In the genomic region with DNA sequence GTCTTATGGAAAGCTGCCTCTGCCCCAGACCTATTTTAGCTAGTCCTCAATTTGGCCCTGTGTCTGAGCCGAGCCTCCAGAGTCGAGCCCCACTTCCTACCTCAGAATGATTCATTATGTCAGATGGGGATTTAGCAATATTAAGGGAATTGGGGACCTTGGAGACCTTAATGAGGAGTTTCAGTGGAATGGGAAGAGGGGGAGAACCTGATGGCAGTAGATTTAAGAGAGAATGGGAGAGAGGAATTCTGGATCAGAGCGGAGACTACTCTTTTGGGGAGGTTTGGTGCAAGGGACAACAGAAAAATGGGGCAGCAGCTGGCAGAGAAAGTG, we compare ENCODE assay signal across 25 cellular contexts.
"Had no signal": no experiment of that assay in that cellular context is flagged by ENCODE, and none has a peak within 500 bp of the region (broad histone marks: within the 10 kb centered on the region; RNA-seq: fewer than 3 reads in every experiment).

No MANE protein-coding gene starts in this region.

- H3K4me1 Mint-ChIP-seq: endodermal cell; naive B cell; naive thymus-derived CD8-positive, alpha-beta T cell had no signal

- H3K4me3 Mint-ChIP-seq: dendritic cell treated with granulocyte-macrophage colony-stimulating factor and Interleukin-4, amounts not matched to agents 40 ng/mL and 50 ng/mL, for 4 days; effector memory CD8-positive, alpha-beta T cell; endodermal cell; naive B cell had no signal

- H3K27me3 Mint-ChIP-seq: dendritic cell treated with granulocyte-macrophage colony-stimulating factor and Interleukin-4, amounts not matched to agents 40 ng/mL and 50 ng/mL, for 4 days; effector memory CD8-positive, alpha-beta T cell; naive B cell; naive thymus-derived CD8-positive, alpha-beta T cell had no signal

- H3K36me3 ChIP-seq: colonic mucosa, gastrocnemius medialis, left lung, lower lobe of right lung had no signal

- FAIRE-seq: endometrium, endothelial cell of umbilical vein, islet of Langerhans, keratinocyte had no signal

- H3K9me3 Mint-ChIP-seq: dendritic cell treated with granulocyte-macrophage colony-stimulating factor and Interleukin-4, amounts not matched to agents 40 ng/mL and 50 ng/mL, for 4 days; effector memory CD8-positive, alpha-beta T cell; endodermal cell; naive thymus-derived CD8-positive, alpha-beta T cell had no signal

- H3K27ac Mint-ChIP-seq: dendritic cell treated with granulocyte-macrophage colony-stimulating factor and Interleukin-4, amounts not matched to agents 40 ng/mL and 50 ng/mL, for 4 days; effector memory CD8-positive, alpha-beta T cell; endodermal cell; naive thymus-derived CD8-positive, alpha-beta T cell had no signal

- ATAC-seq: effector memory CD8-positive, alpha-beta T cell; gastrocnemius medialis; left cardiac atrium; left lung; left ventricle myocardium superior; lower lobe of right lung; naive thymus-derived CD8-positive, alpha-beta T cell had no signal

- H3K9me3 ChIP-seq: colonic mucosa, esophagus squamous epithelium, gastrocnemius medialis, heart left ventricle, left lung, lower lobe of right lung had no signal

- H3K4me3 ChIP-seq: colonic mucosa, esophagus squamous epithelium, gastrocnemius medialis, heart left ventricle, left lung, lower lobe of right lung had no signal

- H3K27me3 ChIP-seq: colonic mucosa, esophagus squamous epithelium, gastrocnemius medialis, heart left ventricle, left lung had no signal

- DNase-seq: colonic mucosa; cortex of kidney; effector CD8-positive, alpha-beta T cell; effector memory CD8-positive, alpha-beta T cell; endodermal cell; esophagus squamous epithelium; foreskin fibroblast; foreskin melanocyte; gastrocnemius medialis; glutamatergic neuron; heart left ventricle; hippocampal formation; left cardiac atrium; left lung; left ventricle myocardium superior; lower lobe of right lung; mesendoderm; midbrain; naive B cell; naive thymus-derived CD8-positive, alpha-beta T cell had no signal

- H3K4me1 ChIP-seq: colonic mucosa, esophagus squamous epithelium, gastrocnemius medialis, left lung, lower lobe of right lung had no signal

- H3K27ac ChIP-seq: colonic mucosa, esophagus squamous epithelium, gastrocnemius medialis, heart left ventricle, left lung, lower lobe of right lung had no signal
